Comparison of ENCODE assay signal across 10 cellular contexts in genomic region chr17:48046296-48046695, GRCh38. TPM values are rescaled to one million over a fixed set of nuclear protein-coding genes. Genes with fewer than 3 reads are reported as not detected.
DNase-seq lines count a peak whose midpoint lies in the region; ATAC-seq and TF ChIP-seq lines count a peak whose summit lies in the region.
"Had no signal": no experiment of that assay in that cellular context is flagged by ENCODE, and none has a peak within 500 bp of the region (broad histone marks: within the 10 kb centered on the region; RNA-seq: fewer than 3 reads in every experiment).

No MANE protein-coding gene starts in this region.

- CTCF ChIA-PET in activated CD8-positive, alpha-beta memory T cell treated with anti-CD3 and anti-CD28 coated beads, Interleukin-2, amount 10 ng/mL, durations not matched to agents 7 days and 5 days (lab: Charles Lee): interaction anchor here (1.3 to 10.7 kb wide), 6 partner anchors 10 to 51 kb away, joined by 3 to 99 read pairs (median 18); partner anchors contain the start of gene COPZ2
- CTCF ChIA-PET in T-cell (lab: Charles Lee): interaction anchor here in 1 of 2 donors (0.7 to 1.3 kb wide), 3 partner anchors 10 to 76 kb away, joined by 3 to 4 read pairs (median 3); partner anchors contain the start of gene CDK5RAP3

- peaks cover 46% of the 10 kb centered on the region for H3K4me1 Mint-ChIP-seq in activated CD8-positive, alpha-beta memory T cell treated with anti-CD3 and anti-CD28 coated beads, Interleukin-2, amount 10 ng/mL, durations not matched to agents 7 days and 5 days
- H3K4me1 Mint-ChIP-seq in T-cell: peaks cover 42 to 46% (median 43%) of the 10 kb centered on the region in 3 donors
- H3K4me1 Mint-ChIP-seq in stimulated activated memory B cell treated with anti-CD40 and anti-IgM and Interleukin-4, amounts not matched to agents 10 μg/mL and 1 μg/mL and 100 μg/mL, for 72 hours: peaks cover 43% of the 10 kb centered on the region
- H3K4me1 Mint-ChIP-seq in effector memory CD8-positive, alpha-beta T cell (ENCODE audit: low read depth in 2 of 2): peaks cover 34 to 38% of the 10 kb centered on the region in 2 donors

- POLR2A ChIA-PET in T-cell (lab: Charles Lee): interaction anchor here in 1 of 2 donors (0.6 kb wide), 1 partner anchor 21 kb away, joined by 3 read pairs; no protein-coding TSS in a partner anchor

- no peaks in the 10 kb centered on the region for H3K27me3 ChIP-seq in foreskin keratinocyte
- H3K27me3 ChIP-seq: thyroid gland had no signal

- no peak for DNase-seq in activated CD8-positive, alpha-beta memory T cell treated with anti-CD3 and anti-CD28 coated beads, Interleukin-2, amount 10 ng/mL, durations not matched to agents 7 days and 5 days
- DNase-seq in activated CD8-positive, alpha-beta memory T cell treated with anti-CD3 and anti-CD28 coated beads for 24 hours: no peak
- DNase-seq in T-cell: no peak
- DNase-seq in foreskin keratinocyte: no peak
- DNase-seq in cerebellar cortex (ENCODE audit: low spot score): no peak
- no peak for DNase-seq in effector memory CD8-positive, alpha-beta T cell
- DNase-seq in NCI-H1694 (lab: John Stamatoyannopoulos, UW): no peak
- DNase-seq: IMR-90, thyroid gland had no signal

- TF ChIP-seq CTCF in foreskin keratinocyte (conservative IDR thresholded peaks at IDR 0.05): no peak

- peak overlapping the region; percentile 55 for H3K27ac ChIP-seq in foreskin keratinocyte

- H3K36me3 Mint-ChIP-seq in activated CD8-positive, alpha-beta memory T cell treated with anti-CD3 and anti-CD28 coated beads, Interleukin-2, amount 10 ng/mL, durations not matched to agents 7 days and 5 days: peaks cover 15% of the 10 kb centered on the region
- H3K36me3 Mint-ChIP-seq in T-cell: peaks cover 8% of the 10 kb centered on the region
- H3K36me3 Mint-ChIP-seq in stimulated activated memory B cell treated with anti-CD40 and anti-IgM and Interleukin-4, amounts not matched to agents 10 μg/mL and 1 μg/mL and 100 μg/mL, for 72 hours: peaks cover 13% of the 10 kb centered on the region
- H3K36me3 Mint-ChIP-seq in effector memory CD8-positive, alpha-beta T cell (ENCODE audit: insufficient read depth): peaks cover 17% of the 10 kb centered on the region

- no peaks in the 10 kb centered on the region for H3K9me3 Mint-ChIP-seq in activated CD8-positive, alpha-beta memory T cell treated with anti-CD3 and anti-CD28 coated beads, Interleukin-2, amount 10 ng/mL, durations not matched to agents 7 days and 5 days (ENCODE audit: low read depth)
- no peaks in the 10 kb centered on the region for H3K9me3 Mint-ChIP-seq in T-cell
- no peaks in the 10 kb centered on the region for H3K9me3 Mint-ChIP-seq in stimulated activated memory B cell treated with anti-CD40 and anti-IgM and Interleukin-4, amounts not matched to agents 10 μg/mL and 1 μg/mL and 100 μg/mL, for 72 hours
- no peaks in the 10 kb centered on the region for H3K9me3 Mint-ChIP-seq in effector memory CD8-positive, alpha-beta T cell

- peak overlapping the region; percentile 96 for H3K27ac Mint-ChIP-seq in activated CD8-positive, alpha-beta memory T cell treated with anti-CD3 and anti-CD28 coated beads, Interleukin-2, amount 10 ng/mL, durations not matched to agents 7 days and 5 days
- no peak overlapping the region for H3K27ac Mint-ChIP-seq in T-cell
- H3K27ac Mint-ChIP-seq in stimulated activated memory B cell treated with anti-CD40 and anti-IgM and Interleukin-4, amounts not matched to agents 10 μg/mL and 1 μg/mL and 100 μg/mL, for 72 hours: peak overlapping the region; percentile 97
- H3K27ac Mint-ChIP-seq in effector memory CD8-positive, alpha-beta T cell: peak overlapping the region in 1 of 2 donors; percentile 94

- no peaks in the 10 kb centered on the region for H3K27me3 Mint-ChIP-seq in activated CD8-positive, alpha-beta memory T cell treated with anti-CD3 and anti-CD28 coated beads, Interleukin-2, amount 10 ng/mL, durations not matched to agents 7 days and 5 days
- no peaks in the 10 kb centered on the region for H3K27me3 Mint-ChIP-seq in T-cell
- no peaks in the 10 kb centered on the region for H3K27me3 Mint-ChIP-seq in stimulated activated memory B cell treated with anti-CD40 and anti-IgM and Interleukin-4, amounts not matched to agents 10 μg/mL and 1 μg/mL and 100 μg/mL, for 72 hours
- H3K27me3 Mint-ChIP-seq in effector memory CD8-positive, alpha-beta T cell: peaks cover 0 to 6% of the 10 kb centered on the region in 2 donors

- H3K4me3 Mint-ChIP-seq in activated CD8-positive, alpha-beta memory T cell treated with anti-CD3 and anti-CD28 coated beads, Interleukin-2, amount 10 ng/mL, durations not matched to agents 7 days and 5 days: peak overlapping the region; percentile 98
- H3K4me3 Mint-ChIP-seq in T-cell: peak overlapping the region; percentile 76 to 97 (median 90)
- peak overlapping the region; percentile 93 for H3K4me3 Mint-ChIP-seq in stimulated activated memory B cell treated with anti-CD40 and anti-IgM and Interleukin-4, amounts not matched to agents 10 μg/mL and 1 μg/mL and 100 μg/mL, for 72 hours
- peak overlapping the region in 1 of 2 donors; percentile 81 for H3K4me3 Mint-ChIP-seq in effector memory CD8-positive, alpha-beta T cell

- no peak for ATAC-seq in activated CD8-positive, alpha-beta memory T cell treated with anti-CD3 and anti-CD28 coated beads, Interleukin-2, amount 10 ng/mL, durations not matched to agents 7 days and 5 days
- ATAC-seq in T-cell (replicated peaks in 1 of 4) (no peak), foreskin keratinocyte (no peak)
- ATAC-seq in stimulated activated memory B cell treated with anti-CD40 and anti-IgM and Interleukin-4, amounts not matched to agents 10 μg/mL and 1 μg/mL and 100 μg/mL, for 72 hours: no peak
- no peak for ATAC-seq in effector memory CD8-positive, alpha-beta T cell (replicated peaks)

- H3K4me1 ChIP-seq in foreskin keratinocyte: peaks cover 43% of the 10 kb centered on the region

RNA-seq across cellular contexts. Expression of gene NFE2L1, which starts 1.9 kb away (rescaled TPM):
- total RNA-seq in activated CD8-positive, alpha-beta memory T cell treated with anti-CD3 and anti-CD28 coated beads, Interleukin-2, amount 10 ng/mL, durations not matched to agents 7 days and 5 days: 10 to 100 TPM; 56.1 to 80.8 TPM
- total RNA-seq in T-cell (10 to 100 TPM; 30.3 to 61.6 (median 43.9) TPM), foreskin keratinocyte (106 and 116 TPM in 2 replicates)
- polyA plus RNA-seq in foreskin keratinocyte: 58.7 and 62.8 TPM in 2 replicates

RNA-seq across cellular contexts. Expression of gene COPZ2, which starts 8.7 kb away (rescaled TPM):
- total RNA-seq in activated CD8-positive, alpha-beta memory T cell treated with anti-CD3 and anti-CD28 coated beads, Interleukin-2, amount 10 ng/mL, durations not matched to agents 7 days and 5 days: 10 to 100 TPM in 1 of 2 experiments, 1 to 10 TPM in 1; 5.4 to 14.1 TPM
- total RNA-seq in T-cell (1 to 10 TPM; 1.2 to 2.6 (median 1.9) TPM), foreskin keratinocyte (16.8 and 18.0 TPM in 2 replicates)
- polyA plus RNA-seq in foreskin keratinocyte: 18.3 and 23.3 TPM in 2 replicates

RNA-seq across cellular contexts. Expression of gene CBX1, which starts 55.0 kb away (rescaled TPM):
- 10 to 100 TPM; 46.3 to 47.8 TPM for total RNA-seq in activated CD8-positive, alpha-beta memory T cell treated with anti-CD3 and anti-CD28 coated beads, Interleukin-2, amount 10 ng/mL, durations not matched to agents 7 days and 5 days
- total RNA-seq in T-cell (10 to 100 TPM; 19.6 to 32.4 (median 30.7) TPM), foreskin keratinocyte (80.2 and 99.4 TPM in 2 replicates)
- polyA plus RNA-seq in foreskin keratinocyte: 64.8 and 85.1 TPM in 2 replicates

Comparison
In these comparisons a context has a peak if more than half of its experiments do, and no peak if none do; other contexts are left out.
1. H3K27ac Mint-ChIP-seq: peak in activated CD8-positive, alpha-beta memory T cell treated with anti-CD3 and anti-CD28 coated beads, Interleukin-2, amount 10 ng/mL, durations not matched to agents 7 days and 5 days (single experiment) and stimulated activated memory B cell treated with anti-CD40 and anti-IgM and Interleukin-4, amounts not matched to agents 10 μg/mL and 1 μg/mL and 100 μg/mL, for 72 hours (single experiment); none in T-cell (0 of 2).